In genomic region chrX:12874599-12874998, GRCh38 we compare ENCODE assay signal across 33 cellular contexts. TPM values are rescaled to one million over a fixed set of nuclear protein-coding genes. Genes with fewer than 3 reads are reported as not detected.
DNase-seq lines count a peak whose midpoint lies in the region; ATAC-seq, FAIRE-seq and TF ChIP-seq lines count a peak whose summit lies in the region.
"Had no signal": no experiment of that assay in that cellular context is flagged by ENCODE, and none has a peak within 500 bp of the region (broad histone marks: within the 10 kb centered on the region; RNA-seq: fewer than 3 reads in every experiment).

No MANE protein-coding gene starts in this region.

- H3K27ac Mint-ChIP-seq in astrocyte (ENCODE audit: unreplicated experiment): no peak overlapping the region
- H3K27ac Mint-ChIP-seq: activated CD4-positive, alpha-beta memory T cell treated with anti-CD3 and anti-CD28 coated beads for 36 hours; CD4-positive, CD25-positive, alpha-beta regulatory T cell; HFFc6; neural progenitor cell had no signal

- TF ChIP-seq CTCF in astrocyte (IDR thresholded peaks at IDR 0.05; ENCODE audit: insufficient read depth, low read depth, low read length): no peak

- no peaks in the 10 kb centered on the region for H4K20me1 ChIP-seq in astrocyte (ENCODE audit: insufficient read depth, low read length)

- H3K27me3 Mint-ChIP-seq in astrocyte (ENCODE audit: low read depth, unreplicated experiment): peaks cover 2% of the 10 kb centered on the region
- H3K27me3 Mint-ChIP-seq: activated CD4-positive, alpha-beta memory T cell treated with anti-CD3 and anti-CD28 coated beads for 36 hours had no signal

- no peak for DNase-seq in GM12892 (ENCODE audit: insufficient read length)
- peak; percentile 77 for DNase-seq in MV-4-11 (lab: John Stamatoyannopoulos, UW)
- DNase-seq in astrocyte (ENCODE audit: low read depth): no peak
- peak; percentile 42 for DNase-seq in pons (ENCODE audit: low spot score)
- DNase-seq in left cardiac atrium: no peak
- DNase-seq: activated CD4-positive, alpha-beta memory T cell treated with anti-CD3 and anti-CD28 coated beads for 36 hours; activated CD4-positive, CD25-positive, alpha-beta regulatory T cell treated with anti-CD3 and anti-CD28 coated beads, Interleukin-2, amount 50 U/mL, for 72 hours; activated CD8-positive, alpha-beta memory T cell treated with anti-CD3 and anti-CD28 coated beads, Interleukin-2, amount 50 U/mL, for 4 hours; activated naive CD4-positive, alpha-beta T cell treated with anti-CD3 and anti-CD28 coated beads, Interleukin-2, amount 50 U/mL, for 16 hours; amygdala; CD4-positive, CD25-positive, alpha-beta regulatory T cell; colonic mucosa; foreskin fibroblast; GOT3; heart right ventricle; HFFc6; NCI-H1417 treated with DMSO at 0.1 percent for 48 hours; NCI-H2081 treated with DMSO at 0.1 percent for 48 hours; NCI-H345; NCI-H774; right lobe of liver; SHP77 treated with DMSO at 0.1 percent for 48 hours; stimulated activated CD4-positive, alpha-beta T cell treated with anti-CD3 and anti-CD28 coated beads, Interleukin-2, amount 100 ng/mL, for 48 hours; substantia nigra; T-helper 1 cell; upper lobe of left lung had no signal

- no peaks in the 10 kb centered on the region for H3K36me3 Mint-ChIP-seq in astrocyte (ENCODE audit: low read depth, unreplicated experiment)
- H3K36me3 Mint-ChIP-seq: activated CD4-positive, alpha-beta memory T cell treated with anti-CD3 and anti-CD28 coated beads for 36 hours; CD4-positive, CD25-positive, alpha-beta regulatory T cell; neural progenitor cell had no signal

- H3K4me1 ChIP-seq in astrocyte (ENCODE audit: insufficient read depth, low read length): no peaks in the 10 kb centered on the region
- H3K4me1 ChIP-seq: colonic mucosa, neural progenitor cell, right lobe of liver had no signal

- no peaks in the 10 kb centered on the region for H3K9me3 ChIP-seq in astrocyte (ENCODE audit: insufficient read depth, low read depth, low read length)
- H3K9me3 ChIP-seq: colonic mucosa, heart right ventricle, right lobe of liver, upper lobe of left lung had no signal

- H3K36me3 ChIP-seq in astrocyte (ENCODE audit: insufficient read depth, low read length): no peaks in the 10 kb centered on the region
- H3K36me3 ChIP-seq: colonic mucosa, heart right ventricle, neural progenitor cell, right lobe of liver, upper lobe of left lung had no signal

- no peak overlapping the region for H3K4me3 Mint-ChIP-seq in astrocyte (ENCODE audit: unreplicated experiment)
- H3K4me3 Mint-ChIP-seq: activated CD4-positive, alpha-beta memory T cell treated with anti-CD3 and anti-CD28 coated beads for 36 hours; CD4-positive, CD25-positive, alpha-beta regulatory T cell; HFFc6; neural progenitor cell had no signal

- TF ChIP-seq POLR2A in GM12892 (IDR thresholded peaks at IDR 0.05; ENCODE audit: low read depth, low read length): no peak

- peak; percentile 93 for FAIRE-seq in GM12892 (lab: Jason Lieb, UNC)
- FAIRE-seq in astrocyte (lab: Jason Lieb, UNC): peak; percentile 78
- FAIRE-seq: bronchial epithelial cell, TTC549 had no signal

- H3K27me3 ChIP-seq in astrocyte (ENCODE audit: insufficient read depth, low read length): no peaks in the 10 kb centered on the region
- H3K27me3 ChIP-seq: colonic mucosa, neural progenitor cell, upper lobe of left lung had no signal

- no peak for ATAC-seq in HG03521 (IDR thresholded peaks at IDR 0.05; ENCODE audit: unreplicated experiment)
- no peak for ATAC-seq in HG03039 (IDR thresholded peaks at IDR 0.05; ENCODE audit: unreplicated experiment)
- no peak for ATAC-seq in left cardiac atrium
- ATAC-seq: esophagus mucosa, heart right ventricle, right lobe of liver had no signal

- H2AFZ ChIP-seq in astrocyte (ENCODE audit: low read depth, low read length): no peak overlapping the region
- H2AFZ ChIP-seq: neural progenitor cell had no signal

- H3K4me2 ChIP-seq in astrocyte (ENCODE audit: low read length): no peak overlapping the region
- H3K4me2 ChIP-seq: neural progenitor cell had no signal

- no peak overlapping the region for H3K4me3 ChIP-seq in astrocyte (ENCODE audit: insufficient read depth, low read depth, low read length)
- H3K4me3 ChIP-seq: colonic mucosa, heart right ventricle, neural progenitor cell, right lobe of liver, upper lobe of left lung had no signal

- H3K9ac ChIP-seq in astrocyte (ENCODE audit: low read length): no peak overlapping the region
- H3K9ac ChIP-seq: neural progenitor cell had no signal

- intact Hi-C loops in left cardiac atrium (cut with DNase I): no loop called here

- no peaks in the 10 kb centered on the region for H3K9me3 Mint-ChIP-seq in astrocyte (ENCODE audit: unreplicated experiment)
- H3K9me3 Mint-ChIP-seq: activated CD4-positive, alpha-beta memory T cell treated with anti-CD3 and anti-CD28 coated beads for 36 hours; HFFc6 had no signal

- H3K79me2 ChIP-seq in astrocyte (ENCODE audit: insufficient read depth, low read length): no peaks in the 10 kb centered on the region

- no peak overlapping the region for H3K27ac ChIP-seq in astrocyte (ENCODE audit: low read depth, low read length)
- H3K27ac ChIP-seq: colonic mucosa, heart right ventricle, neural progenitor cell, right lobe of liver, upper lobe of left lung had no signal

- no peaks in the 10 kb centered on the region for H3K4me1 Mint-ChIP-seq in astrocyte (ENCODE audit: low read depth, unreplicated experiment)
- H3K4me1 Mint-ChIP-seq: CD4-positive, CD25-positive, alpha-beta regulatory T cell had no signal

RNA-seq across cellular contexts. Expression of gene TLR7, which starts 7.7 kb away (rescaled TPM):
- 19.1 TPM for polyA plus RNA-seq in GM12892 (2012; ENCODE audit: missing spikeins)
- total RNA-seq in astrocyte (0.07 TPM in 1 of 2 replicates, not detected in the other), left cardiac atrium (under 1 TPM; 0.73 to 0.91 TPM)
- total RNA-seq: activated CD4-positive, alpha-beta memory T cell treated with anti-CD3 and anti-CD28 coated beads for 36 hours; bronchial epithelial cell; CD4-positive, CD25-positive, alpha-beta regulatory T cell; HFFc6; lung microvascular endothelial cell had no signal

RNA-seq across cellular contexts. Expression of gene TLR8, which starts 31.8 kb away (rescaled TPM):
- polyA plus RNA-seq in GM12892 (2012; ENCODE audit: missing spikeins): not detected
- total RNA-seq in astrocyte: not detected in 2 replicates
- 1 to 10 TPM; 1.4 to 3.5 TPM for total RNA-seq in left cardiac atrium
- total RNA-seq: activated CD4-positive, alpha-beta memory T cell treated with anti-CD3 and anti-CD28 coated beads for 36 hours; bronchial epithelial cell; CD4-positive, CD25-positive, alpha-beta regulatory T cell; HFFc6; lung microvascular endothelial cell had no signal
- polyA plus RNA-seq: CD4-positive, CD25-positive, alpha-beta regulatory T cell had no signal

Comparison
In these comparisons a context has a peak if more than half of its experiments do, and no peak if none do; other contexts are left out.
1. DNase-seq: peak in MV-4-11 (single experiment) and pons (single experiment); none in GM12892 (single experiment), astrocyte (single experiment) and left cardiac atrium (single experiment).